ENCODE assay signal across 1 cellular context in genomic region chr12:18749381-18749957, GRCh38.
TF ChIP-seq lines count a peak whose summit lies in the region.

No MANE protein-coding gene starts in this region.

TF ChIP-seq in H1, 55 proteins besides CTCF, POLR2A, EP300 and RAD21:
- TF ChIP-seq POLR2AphosphoS5 (IDR thresholded peaks at IDR 0.05; ENCODE audit: low read depth, low read length) (no peak), BACH1 (IDR thresholded peaks at IDR 0.05; ENCODE audit: low read length) (no peak)
